In genomic region chr6:87200469-87201174, GRCh38 we compare ENCODE assay signal across 16 cellular contexts. TPM values are rescaled to one million over a fixed set of nuclear protein-coding genes. Genes with fewer than 3 reads are reported as not detected.
DNase-seq lines count a peak whose midpoint lies in the region; ATAC-seq, FAIRE-seq and TF ChIP-seq lines count a peak whose summit lies in the region.
"Had no signal": no experiment of that assay in that cellular context is flagged by ENCODE, and none has a peak within 500 bp of the region (broad histone marks: within the 10 kb centered on the region; RNA-seq: fewer than 3 reads in every experiment).

No MANE protein-coding gene starts in this region.

- H3K27me3 ChIP-seq in K562 (ENCODE audit: control insufficient read depth in 2 of 2, insufficient read depth in 2 of 2, low read length in 2 of 2) (no peaks in the 10 kb centered on the region), neutrophil (no peaks in the 10 kb centered on the region)
- H3K27me3 ChIP-seq: ascending aorta had no signal

- WGBS in K562 (ENCODE audit: insufficient coverage, low coverage, missing lambda C conversion rate): 70% methylated on average over 4 of the region's 4 CpGs

- H3K79me2 ChIP-seq in K562 (ENCODE audit: control insufficient read depth, insufficient read depth, low read length): peaks cover 78% of the 10 kb centered on the region

- no peak for ATAC-seq in activated T-cell treated with anti-CD3 and anti-CD28 coated beads, Interleukin-2, amount 50 U/mL, for 4 hours
- ATAC-seq in K562 (no peak), HG02870 (IDR thresholded peaks at IDR 0.05; ENCODE audit: unreplicated experiment) (no peak), GM18858 (IDR thresholded peaks at IDR 0.05; ENCODE audit: unreplicated experiment) (no peak)
- ATAC-seq in activated CD8-positive, alpha-beta T cell treated with anti-CD3 and anti-CD28 coated beads for 36 hours: no peak
- ATAC-seq: GM23338 had no signal

- H3K27ac ChIP-seq in HEK293 (ENCODE audit: extremely low read depth, low read depth, low read length) (no peak overlapping the region), K562 (ENCODE audit: extremely low read depth, low read depth, low read length) (no peak overlapping the region), neutrophil (peak overlapping the region; percentile 26)
- H3K27ac ChIP-seq: ascending aorta had no signal

- no peaks in the 10 kb centered on the region; the same call in 1 of the 2 replicates for H4K20me1 ChIP-seq in K562 (replicated peaks; ENCODE audit: control insufficient read depth, insufficient read depth, low read length)

- H3K4me1 ChIP-seq in HEK293 (ENCODE audit: control insufficient read depth, insufficient read depth, low read length) (no peaks in the 10 kb centered on the region), K562 (replicated peaks in 1 of 2; ENCODE audit: control insufficient read depth in 2 of 2, insufficient read depth in 2 of 2, low read length in 2 of 2) (0 out of 5 replicates have a peak, but pooled peaks cover 0 to 2% of the 10 kb centered on the region in 2 experiments), neutrophil (ENCODE audit: control insufficient read depth in 1 of 2, insufficient read depth in 1 of 2, low read depth in 1 of 2, low read length in 1 of 2) (peaks cover 44 to 46% of the 10 kb centered on the region in 2 experiments)
- H3K4me1 ChIP-seq: ascending aorta had no signal

- no peak for TF ChIP-seq RAD21 in K562 (CRISPR knock-in tag; conservative IDR thresholded peaks at IDR 0.05 in 1 of 2, IDR thresholded peaks at IDR 0.05 in 1 of 2)

- H3K9me3 ChIP-seq in HEK293 (ENCODE audit: control insufficient read depth, insufficient read depth, low read depth, low read length) (no peaks in the 10 kb centered on the region), K562 (replicated peaks; ENCODE audit: control insufficient read depth, insufficient read depth, low read depth, low read length) (no peaks in the 10 kb centered on the region), neutrophil (no peaks in the 10 kb centered on the region)
- H3K9me3 ChIP-seq: ascending aorta, SK-N-SH had no signal

- H3K27me3 Mint-ChIP-seq in activated T-cell treated with anti-CD3 and anti-CD28 coated beads, Interleukin-2, amount 50 U/mL, for 24 hours: no peaks in the 10 kb centered on the region
- H3K27me3 Mint-ChIP-seq in activated T-cell treated with anti-CD3 and anti-CD28 coated beads, Interleukin-2, amount 50 U/mL, for 4 hours (ENCODE audit: low read depth): no peaks in the 10 kb centered on the region
- no peaks in the 10 kb centered on the region for H3K27me3 Mint-ChIP-seq in activated CD8-positive, alpha-beta T cell treated with anti-CD3 and anti-CD28 coated beads for 36 hours
- H3K27me3 Mint-ChIP-seq: stimulated activated naive B cell treated with anti-CD40 and anti-IgM and Interleukin-4, amounts not matched to agents 10 μg/mL and 1 μg/mL and 100 μg/mL, for 72 hours had no signal

- no peak overlapping the region for H3K4me3 Mint-ChIP-seq in activated T-cell treated with anti-CD3 and anti-CD28 coated beads, Interleukin-2, amount 50 U/mL, for 24 hours
- no peak overlapping the region for H3K4me3 Mint-ChIP-seq in activated T-cell treated with anti-CD3 and anti-CD28 coated beads, Interleukin-2, amount 50 U/mL, for 4 hours
- no peak overlapping the region for H3K4me3 Mint-ChIP-seq in activated CD8-positive, alpha-beta T cell treated with anti-CD3 and anti-CD28 coated beads for 36 hours
- H3K4me3 Mint-ChIP-seq: GM23338; stimulated activated naive B cell treated with anti-CD40 and anti-IgM and Interleukin-4, amounts not matched to agents 10 μg/mL and 1 μg/mL and 100 μg/mL, for 72 hours had no signal

- no peak overlapping the region for H2AFZ ChIP-seq in K562 (ENCODE audit: low read depth, low read length)
- H2AFZ ChIP-seq: GM23338 had no signal

- no peaks in the 10 kb centered on the region for H3K9me1 ChIP-seq in K562 (ENCODE audit: control insufficient read depth, insufficient read depth, low read length)

- POLR2A ChIA-PET in HEK293 (lab: Yijun Ruan, JAX): no interaction called here
- POLR2A ChIA-PET in K562 (lab: Yijun Ruan, JAX): no interaction called here
- POLR2A ChIA-PET in activated CD8-positive, alpha-beta T cell treated with anti-CD3 and anti-CD28 coated beads for 36 hours (lab: Charles Lee): interaction anchor here (1.1 to 1.2 kb wide), 2 partner anchors 10 to 45 kb away, joined by 3 to 6 read pairs; partner anchors contain the start of gene ZNF292

- TF ChIP-seq CTCF in HEK293 (tag by site-specific recombination; IDR thresholded peaks at IDR 0.05) (no peak), K562 (IDR thresholded peaks at IDR 0.05 in 2 of 3, conservative IDR thresholded peaks at IDR 0.05 in 1 of 3; ENCODE audit: insufficient read depth in 2 of 3, low read depth in 1 of 3, low read length in 3 of 3) (no peak), neutrophil (IDR thresholded peaks at IDR 0.05) (no peak)
- no peak for TF ChIP-seq CTCF in activated CD8-positive, alpha-beta T cell treated with anti-CD3 and anti-CD28 coated beads for 36 hours (IDR thresholded peaks at IDR 0.05)

- no peaks in the 10 kb centered on the region for H3K36me3 ChIP-seq in HEK293 (ENCODE audit: control insufficient read depth in 2 of 2, insufficient read depth in 1 of 2, low read length in 2 of 2)
- H3K36me3 ChIP-seq in K562 (ENCODE audit: control insufficient read depth, insufficient read depth, low read length): no peaks in the 10 kb centered on the region
- H3K36me3 ChIP-seq in neutrophil: no peaks in the 10 kb centered on the region
- H3K36me3 ChIP-seq: ascending aorta had no signal

- no peak for TF ChIP-seq POLR2A in K562 (conservative IDR thresholded peaks at IDR 0.05)

- no TSS peak for BruUV-seq in K562 (replicated peaks; lab: Mats Ljungman, UMichigan)

- H3K4me1 Mint-ChIP-seq in activated T-cell treated with anti-CD3 and anti-CD28 coated beads, Interleukin-2, amount 50 U/mL, for 24 hours (ENCODE audit: low read depth): peaks cover 80% of the 10 kb centered on the region
- peaks cover 82% of the 10 kb centered on the region for H3K4me1 Mint-ChIP-seq in activated T-cell treated with anti-CD3 and anti-CD28 coated beads, Interleukin-2, amount 50 U/mL, for 4 hours (ENCODE audit: low read depth)
- peaks cover 73% of the 10 kb centered on the region for H3K4me1 Mint-ChIP-seq in activated CD8-positive, alpha-beta T cell treated with anti-CD3 and anti-CD28 coated beads for 36 hours (ENCODE audit: low read depth)

- H3K9ac ChIP-seq in K562 (ENCODE audit: insufficient read depth in 1 of 2, low read depth in 2 of 2, low read length in 2 of 2): no peak overlapping the region
- H3K9ac ChIP-seq: SK-N-SH had no signal

- FAIRE-seq in K562 (lab: Jason Lieb, UNC): no peak

- in situ Hi-C loops in K562 (cut with MboI): no loop called here

- no peaks in the 10 kb centered on the region for H3K9me3 Mint-ChIP-seq in activated T-cell treated with anti-CD3 and anti-CD28 coated beads, Interleukin-2, amount 50 U/mL, for 24 hours
- H3K9me3 Mint-ChIP-seq in activated T-cell treated with anti-CD3 and anti-CD28 coated beads, Interleukin-2, amount 50 U/mL, for 4 hours: no peaks in the 10 kb centered on the region
- H3K9me3 Mint-ChIP-seq in activated CD8-positive, alpha-beta T cell treated with anti-CD3 and anti-CD28 coated beads for 36 hours: no peaks in the 10 kb centered on the region
- H3K9me3 Mint-ChIP-seq: GM23338; stimulated activated naive B cell treated with anti-CD40 and anti-IgM and Interleukin-4, amounts not matched to agents 10 μg/mL and 1 μg/mL and 100 μg/mL, for 72 hours had no signal

- peak overlapping the region; percentile 91 for H3K27ac Mint-ChIP-seq in activated T-cell treated with anti-CD3 and anti-CD28 coated beads, Interleukin-2, amount 50 U/mL, for 24 hours
- H3K27ac Mint-ChIP-seq in activated CD8-positive, alpha-beta T cell treated with anti-CD3 and anti-CD28 coated beads for 36 hours: no peak overlapping the region
- H3K27ac Mint-ChIP-seq: GM23338; stimulated activated naive B cell treated with anti-CD40 and anti-IgM and Interleukin-4, amounts not matched to agents 10 μg/mL and 1 μg/mL and 100 μg/mL, for 72 hours had no signal

- intact Hi-C loops in K562 (cut with micrococcal nuclease): no loop called here
- intact Hi-C loops in activated CD8-positive, alpha-beta T cell treated with anti-CD3 and anti-CD28 coated beads for 36 hours (cut with micrococcal nuclease): no loop called here

- CTCF ChIA-PET in HEK293 (lab: Yijun Ruan, JAX) (no interaction called here), K562 (lab: Yijun Ruan, JAX; ENCODE audit: low intra/inter-chr PET ratio) (no interaction called here)
- CTCF ChIA-PET in activated CD8-positive, alpha-beta T cell treated with anti-CD3 and anti-CD28 coated beads for 36 hours (lab: Charles Lee): interaction anchor here (1.2 kb wide), 2 partner anchors 8 to 9 kb away, joined by 3 to 4 read pairs; no protein-coding TSS in a partner anchor

- TF ChIP-seq EP300 in K562 (IDR thresholded peaks at IDR 0.05; ENCODE audit: low read length): no peak

- no peak overlapping the region for H3K4me2 ChIP-seq in K562 (ENCODE audit: insufficient read depth, low read length)
- H3K4me2 ChIP-seq: GM23338, SK-N-SH had no signal

- DNase-seq in activated T-cell treated with anti-CD3 and anti-CD28 coated beads, Interleukin-2, amount 50 U/mL, for 24 hours: no peak
- no peak for DNase-seq in activated T-cell treated with anti-CD3 and anti-CD28 coated beads, Interleukin-2, amount 50 U/mL, for 4 hours
- no peak for DNase-seq in K562 (ENCODE audit: extremely low read depth in 1 of 4, low spot score in 3 of 4)
- DNase-seq in activated CD8-positive, alpha-beta T cell treated with anti-CD3 and anti-CD28 coated beads for 36 hours: no peak
- DNase-seq: Calu3; mammary epithelial cell; NCI-H1105 treated with DMSO at 0.1 percent for 48 hours; nucleus accumbens; SK-N-SH; stimulated activated naive B cell treated with anti-CD40 and anti-IgM and Interleukin-4, amounts not matched to agents 10 μg/mL and 1 μg/mL and 100 μg/mL, for 72 hours had no signal

- no peak overlapping the region for H3K4me3 ChIP-seq in HEK293 (ENCODE audit: low read depth, low read length)
- H3K4me3 ChIP-seq in K562: no peak overlapping the region
- no peak overlapping the region for H3K4me3 ChIP-seq in neutrophil (ENCODE audit: low read depth in 1 of 2, low read length in 1 of 2)
- H3K4me3 ChIP-seq: ascending aorta, GM23338 had no signal

- peaks cover 56% of the 10 kb centered on the region for H3K36me3 Mint-ChIP-seq in activated T-cell treated with anti-CD3 and anti-CD28 coated beads, Interleukin-2, amount 50 U/mL, for 24 hours (ENCODE audit: low read depth)
- H3K36me3 Mint-ChIP-seq in activated T-cell treated with anti-CD3 and anti-CD28 coated beads, Interleukin-2, amount 50 U/mL, for 4 hours (ENCODE audit: insufficient read depth): peaks cover 21% of the 10 kb centered on the region
- H3K36me3 Mint-ChIP-seq in activated CD8-positive, alpha-beta T cell treated with anti-CD3 and anti-CD28 coated beads for 36 hours (ENCODE audit: low read depth): peaks cover 38% of the 10 kb centered on the region

RNA-seq across cellular contexts. Expression of gene ZNF292, which starts 45.3 kb away (rescaled TPM):
- 10 to 100 TPM; 26.5 to 46.3 (median 38.2) TPM for total RNA-seq in activated T-cell treated with anti-CD3 and anti-CD28 coated beads, Interleukin-2, amount 50 U/mL, for 4 hours
- 48.2 and 143 TPM in 2 replicates for total RNA-seq in K562 (2011; cell fraction: chromatin; rRNA removed; ENCODE audit: low replicate concordance)
- 29.2 and 39.2 TPM in 2 replicates for total RNA-seq in K562 (2011; cell fraction: nucleolus; rRNA removed)
- 101 and 179 TPM in 2 replicates for total RNA-seq in K562 (2011; cell fraction: nucleoplasm; rRNA removed)
- total RNA-seq in K562 (2014; rRNA removed): 7.0 and 8.7 TPM in 2 replicates
- 12.8 and 14.7 TPM in 2 replicates for total RNA-seq in K562 (2014; rRNA removed; fragmentation: Illumina TruSeq; extraction: Trizol)
- 16.0 and 17.1 TPM in 2 replicates for total RNA-seq in K562 (2015; rRNA removed; fragmentation: Illumina TruSeq; extraction: Trizol)
- 14.3 and 16.1 TPM in 2 replicates for total RNA-seq in K562 (2021)
- polyA plus RNA-seq in K562 (2011; rRNA removed): 16.0 and 16.4 TPM in 2 replicates
- polyA plus RNA-seq in K562 (2011; cell fraction: cytosol; rRNA removed): 2.1 and 5.3 TPM in 2 replicates
- polyA plus RNA-seq in K562 (2011; cell fraction: nucleus; rRNA removed): 33.9 and 44.0 TPM in 2 replicates
- 6.0 and 7.0 TPM in 2 replicates for polyA plus RNA-seq in K562 (2012)
- polyA plus RNA-seq in K562 (2014; fragmentation: Illumina TruSeq; extraction: Trizol): 9.8 and 13.1 TPM in 2 replicates
- polyA plus RNA-seq in K562 (2014; fragmentation: Nextera tagmentation; extraction: Ambion mirVana): 1 to 10 TPM; 4.4 to 6.2 TPM
- polyA plus RNA-seq in K562 (2014; rRNA removed): 5.1 and 5.3 TPM in 2 replicates
- polyA minus RNA-seq in K562 (2011; rRNA and poly(A)+ RNA removed): 77.5 and 98.5 TPM in 2 replicates
- 12.7 and 13.9 TPM in 2 replicates for polyA minus RNA-seq in K562 (2011; cell fraction: cytosol; rRNA and poly(A)+ RNA removed)
- polyA minus RNA-seq in K562 (2011; cell fraction: nucleus; rRNA and poly(A)+ RNA removed): 71.9 and 132 TPM in 2 replicates
- total RNA-seq in activated CD8-positive, alpha-beta T cell treated with anti-CD3 and anti-CD28 coated beads for 36 hours: 10 to 100 TPM; 76.4 to 78.3 TPM
